In genomic region chr10:76881477-76882220, GRCh38 we compare ENCODE assay signal across 12 cellular contexts.
DNase-seq lines count a peak whose midpoint lies in the region; ATAC-seq lines count a peak whose summit lies in the region.
"Had no signal": no experiment of that assay in that cellular context is flagged by ENCODE, and none has a peak within 500 bp of the region (broad histone marks: within the 10 kb centered on the region; RNA-seq: fewer than 3 reads in every experiment).

No MANE protein-coding gene starts in this region.

- intact Hi-C loops in activated CD4-positive, alpha-beta T cell treated with anti-CD3 and anti-CD28 coated beads for 36 hours (cut with DNase I, micrococcal nuclease): no loop called here
- intact Hi-C loops in Right ventricle myocardium superior (cut with DNase I): loop anchor here (10.0 kb wide), 1 partner anchor 97 kb away; no protein-coding TSS in a partner anchor

- CTCF ChIA-PET in activated CD4-positive, alpha-beta T cell treated with anti-CD3 and anti-CD28 coated beads for 36 hours (lab: Charles Lee): interaction anchor here (0.6 to 0.7 kb wide), 2 partner anchors 119 to 621 kb away, joined by 3 read pairs; no protein-coding TSS in a partner anchor

- peak; percentile 6 for DNase-seq in activated CD4-positive, alpha-beta T cell treated with anti-CD3 and anti-CD28 coated beads for 36 hours
- no peak for DNase-seq in activated CD4-positive, alpha-beta T cell treated with anti-CD3 and anti-CD28 coated beads for 4 hours
- peak; percentile 34 for DNase-seq in LHCN-M2 (ENCODE audit: low read depth)
- no peak for DNase-seq in NCI-H69 (lab: John Stamatoyannopoulos, UW)
- DNase-seq in Right ventricle myocardium superior: no peak
- DNase-seq in NCI-H510A (lab: John Stamatoyannopoulos, UW): no peak
- DNase-seq: dermis blood vessel endothelial cell, kidney, small intestine had no signal

- H3K9me3 Mint-ChIP-seq in activated CD4-positive, alpha-beta T cell treated with anti-CD3 and anti-CD28 coated beads for 36 hours (ENCODE audit: low read depth): no peaks in the 10 kb centered on the region
- H3K9me3 Mint-ChIP-seq in stimulated activated memory B cell treated with anti-CD40 and anti-IgM and Interleukin-4, amounts not matched to agents 10 μg/mL and 1 μg/mL and 100 μg/mL, for 72 hours: peaks cover 4% of the 10 kb centered on the region

- ATAC-seq in activated CD4-positive, alpha-beta T cell treated with anti-CD3 and anti-CD28 coated beads for 36 hours: peak; percentile 75
- ATAC-seq in HG02571 (IDR thresholded peaks at IDR 0.05; ENCODE audit: unreplicated experiment) (peak; percentile 92), Right ventricle myocardium superior (ENCODE audit: poor library complexity) (no peak)
- ATAC-seq in stimulated activated memory B cell treated with anti-CD40 and anti-IgM and Interleukin-4, amounts not matched to agents 10 μg/mL and 1 μg/mL and 100 μg/mL, for 72 hours: peak; percentile 47
- ATAC-seq: A549 had no signal

- H3K27me3 Mint-ChIP-seq in activated CD4-positive, alpha-beta T cell treated with anti-CD3 and anti-CD28 coated beads for 36 hours: peaks cover 10% of the 10 kb centered on the region
- H3K27me3 Mint-ChIP-seq in stimulated activated memory B cell treated with anti-CD40 and anti-IgM and Interleukin-4, amounts not matched to agents 10 μg/mL and 1 μg/mL and 100 μg/mL, for 72 hours: no peaks in the 10 kb centered on the region

- no peaks in the 10 kb centered on the region for H3K36me3 Mint-ChIP-seq in activated CD4-positive, alpha-beta T cell treated with anti-CD3 and anti-CD28 coated beads for 36 hours (ENCODE audit: low read depth)
- no peaks in the 10 kb centered on the region for H3K36me3 Mint-ChIP-seq in stimulated activated memory B cell treated with anti-CD40 and anti-IgM and Interleukin-4, amounts not matched to agents 10 μg/mL and 1 μg/mL and 100 μg/mL, for 72 hours

- POLR2A ChIA-PET in activated CD4-positive, alpha-beta T cell treated with anti-CD3 and anti-CD28 coated beads for 36 hours (lab: Charles Lee): no interaction called here

- no peak overlapping the region for H3K27ac Mint-ChIP-seq in activated CD4-positive, alpha-beta T cell treated with anti-CD3 and anti-CD28 coated beads for 36 hours
- H3K27ac Mint-ChIP-seq in stimulated activated memory B cell treated with anti-CD40 and anti-IgM and Interleukin-4, amounts not matched to agents 10 μg/mL and 1 μg/mL and 100 μg/mL, for 72 hours: no peak overlapping the region

- peaks cover 11% of the 10 kb centered on the region for H3K4me1 Mint-ChIP-seq in activated CD4-positive, alpha-beta T cell treated with anti-CD3 and anti-CD28 coated beads for 36 hours
- H3K4me1 Mint-ChIP-seq in stimulated activated memory B cell treated with anti-CD40 and anti-IgM and Interleukin-4, amounts not matched to agents 10 μg/mL and 1 μg/mL and 100 μg/mL, for 72 hours: peaks cover 26% of the 10 kb centered on the region

- H3K4me3 Mint-ChIP-seq in activated CD4-positive, alpha-beta T cell treated with anti-CD3 and anti-CD28 coated beads for 36 hours: no peak overlapping the region
- H3K4me3 Mint-ChIP-seq in stimulated activated memory B cell treated with anti-CD40 and anti-IgM and Interleukin-4, amounts not matched to agents 10 μg/mL and 1 μg/mL and 100 μg/mL, for 72 hours: no peak overlapping the region

Comparison
In these comparisons a context has a peak if more than half of its experiments do, and no peak if none do; other contexts are left out.
1. DNase-seq: peak in activated CD4-positive, alpha-beta T cell treated with anti-CD3 and anti-CD28 coated beads for 36 hours (single experiment) and LHCN-M2 (single experiment); none in activated CD4-positive, alpha-beta T cell treated with anti-CD3 and anti-CD28 coated beads for 4 hours (0 of 2), NCI-H69 (single experiment), Right ventricle myocardium superior (single experiment) and NCI-H510A (single experiment).